Comparison of ENCODE assay signal across 1 cellular context in genomic region chr6:153167907-153168306, GRCh38.
TF ChIP-seq lines count a peak whose summit lies in the region.

No MANE protein-coding gene starts in this region.

TF ChIP-seq in A549, 52 proteins besides CTCF, POLR2A, EP300 and RAD21 (continued from another document):
- TF ChIP-seq HOXB5 (CRISPR knock-in tag; IDR thresholded peaks at IDR 0.05), result no peak
- no peak for TF ChIP-seq HOXA7 (CRISPR knock-in tag; IDR thresholded peaks at IDR 0.05)
- no peak for TF ChIP-seq POLR2AphosphoS2 (conservative IDR thresholded peaks at IDR 0.05; ENCODE audit: low read length)
